Comparison of ENCODE assay signal across 9 cellular contexts in genomic region chr12:53223391-53224267, GRCh38. TPM values are rescaled to one million over a fixed set of nuclear protein-coding genes. Genes with fewer than 3 reads are reported as not detected.
DNase-seq lines count a peak whose midpoint lies in the region; ATAC-seq and TF ChIP-seq lines count a peak whose summit lies in the region.
"Had no signal": no experiment of that assay in that cellular context is flagged by ENCODE, and none has a peak within 500 bp of the region (broad histone marks: within the 10 kb centered on the region; RNA-seq: fewer than 3 reads in every experiment).

No MANE protein-coding gene starts in this region.

- peaks cover 69% of the 10 kb centered on the region for H3K4me1 Mint-ChIP-seq in activated naive CD8-positive, alpha-beta T cell (ENCODE audit: low read depth)
- peaks cover 47 to 50% of the 10 kb centered on the region in 2 donors for H3K4me1 Mint-ChIP-seq in stimulated activated naive B cell treated with anti-CD40 and anti-IgM and Interleukin-4, amounts not matched to agents 10 μg/mL and 1 μg/mL and 100 μg/mL, for 72 hours

- no peaks in the 10 kb centered on the region for H3K9me3 Mint-ChIP-seq in activated naive CD8-positive, alpha-beta T cell (ENCODE audit: low read depth)
- no peaks in the 10 kb centered on the region for H3K9me3 Mint-ChIP-seq in stimulated activated naive B cell treated with anti-CD40 and anti-IgM and Interleukin-4, amounts not matched to agents 10 μg/mL and 1 μg/mL and 100 μg/mL, for 72 hours

- ATAC-seq in left cardiac atrium = no peak
- no peak for ATAC-seq in stimulated activated naive B cell treated with anti-CD40 and anti-IgM and Interleukin-4, amounts not matched to agents 10 μg/mL and 1 μg/mL and 100 μg/mL, for 72 hours (replicated peaks)
- ATAC-seq in GM18505 (IDR thresholded peaks at IDR 0.05; ENCODE audit: unreplicated experiment) = no peak
- ATAC-seq in HG02973 (IDR thresholded peaks at IDR 0.05; ENCODE audit: unreplicated experiment) = no peak

- no peaks in the 10 kb centered on the region for H3K27me3 Mint-ChIP-seq in activated naive CD8-positive, alpha-beta T cell
- H3K27me3 Mint-ChIP-seq in stimulated activated naive B cell treated with anti-CD40 and anti-IgM and Interleukin-4, amounts not matched to agents 10 μg/mL and 1 μg/mL and 100 μg/mL, for 72 hours = no peaks in the 10 kb centered on the region

- H3K4me3 Mint-ChIP-seq in activated naive CD8-positive, alpha-beta T cell = peak overlapping the region; percentile 85
- no peak overlapping the region for H3K4me3 Mint-ChIP-seq in stimulated activated naive B cell treated with anti-CD40 and anti-IgM and Interleukin-4, amounts not matched to agents 10 μg/mL and 1 μg/mL and 100 μg/mL, for 72 hours

- intact Hi-C loops in left cardiac atrium (cut with DNase I) = loop anchor here in 1 of 2 donors (5.0 kb wide), 1 partner anchor 44 kb away; the partner anchor contains the start of gene ESPL1

- in situ Hi-C loops in KBM-7 (cut with MboI; ENCODE audit: low pct_unique_long_range_greater_than_20kb, low sequenced_read_pairs) = no loop called here
- in situ Hi-C loops in GM13976 (cut with MboI; ENCODE audit: low sequenced_read_pairs, unreplicated experiment) = no loop called here

- TF ChIP-seq CTCF in GM13976 (IDR thresholded peaks at IDR 0.05; ENCODE audit: borderline replicate concordance, control extremely low read depth, extremely low read depth, insufficient read depth, missing control alignments) = no peak

- DNase-seq in KBM-7 = peak; percentile 48
- DNase-seq in left cardiac atrium = peak; percentile 62
- no peak for DNase-seq in stimulated activated naive B cell treated with anti-CD40 and anti-IgM and Interleukin-4, amounts not matched to agents 10 μg/mL and 1 μg/mL and 100 μg/mL, for 72 hours
- no peak for DNase-seq in GM13976 (ENCODE audit: low spot score)
- no peak for DNase-seq in COR-L47 (lab: John Stamatoyannopoulos, UW)
- DNase-seq: kidney glomerular epithelial cell had no signal

- H3K36me3 Mint-ChIP-seq in activated naive CD8-positive, alpha-beta T cell = no peaks in the 10 kb centered on the region
- peaks cover 16 to 32% of the 10 kb centered on the region in 2 donors for H3K36me3 Mint-ChIP-seq in stimulated activated naive B cell treated with anti-CD40 and anti-IgM and Interleukin-4, amounts not matched to agents 10 μg/mL and 1 μg/mL and 100 μg/mL, for 72 hours

- no peak for TF ChIP-seq POLR2A in GM18505 (IDR thresholded peaks at IDR 0.05; ENCODE audit: borderline replicate concordance, extremely low read depth, insufficient read depth, insufficient read length)

- peak overlapping the region; percentile 87 for H3K27ac Mint-ChIP-seq in activated naive CD8-positive, alpha-beta T cell
- H3K27ac Mint-ChIP-seq in stimulated activated naive B cell treated with anti-CD40 and anti-IgM and Interleukin-4, amounts not matched to agents 10 μg/mL and 1 μg/mL and 100 μg/mL, for 72 hours = peak overlapping the region; percentile 42

RNA-seq across cellular contexts. Expression of gene RARG, which starts 8.4 kb away (rescaled TPM):
- total RNA-seq in left cardiac atrium = 10 to 100 TPM; 13.5 to 24.1 TPM

RNA-seq across cellular contexts. Expression of gene ITGB7, which starts 16.6 kb away (rescaled TPM):
- total RNA-seq in left cardiac atrium = 1 to 10 TPM in 1 of 2 donors, under 1 TPM in 1; 0.81 to 2.1 TPM

RNA-seq across cellular contexts. Expression of gene CSAD, which starts 42.9 kb away (rescaled TPM):
- 10 to 100 TPM; 16.8 to 19.7 TPM for total RNA-seq in left cardiac atrium

RNA-seq across cellular contexts. Expression of gene ZNF740, which starts 43.1 kb away (rescaled TPM):
- 10 to 100 TPM; 19.0 to 20.0 TPM for total RNA-seq in left cardiac atrium

RNA-seq across cellular contexts. Expression of gene ESPL1, which starts 44.5 kb away (rescaled TPM):
- 1 to 10 TPM in 1 of 2 donors, under 1 TPM in 1; 0.58 to 1.3 TPM for total RNA-seq in left cardiac atrium

Comparison
In these comparisons a context has a peak if more than half of its experiments do, and no peak if none do; other contexts are left out.
1. DNase-seq: peak in KBM-7 (single experiment) and left cardiac atrium (single experiment); none in stimulated activated naive B cell treated with anti-CD40 and anti-IgM and Interleukin-4, amounts not matched to agents 10 μg/mL and 1 μg/mL and 100 μg/mL, for 72 hours (single experiment), GM13976 (single experiment) and COR-L47 (single experiment).